Comparison of ENCODE assay signal across 1 cellular context in the genomic region with DNA sequence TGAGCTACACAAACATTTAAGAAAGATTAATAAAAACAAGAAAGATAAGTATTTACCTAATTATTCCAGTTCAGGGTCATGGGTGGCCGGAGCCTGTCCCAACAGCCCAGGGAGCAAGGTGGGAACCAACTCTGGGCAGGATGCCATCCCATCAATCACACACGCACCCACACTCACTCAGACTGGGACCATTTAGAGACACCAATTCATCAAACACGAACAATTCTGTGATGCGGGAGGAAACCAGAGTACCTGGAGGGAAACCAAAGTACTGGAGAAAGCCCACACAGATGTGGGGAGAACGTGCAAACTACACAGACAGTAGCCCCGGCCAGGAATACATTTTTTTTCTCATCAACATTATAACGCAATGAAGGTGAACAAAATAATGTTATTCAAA.
TF ChIP-seq lines count a peak whose summit lies in the region.

No MANE protein-coding gene starts in this region.

TF ChIP-seq in HEK293, 187 proteins besides CTCF, POLR2A, EP300 and RAD21 (continued from another document):
- TF ChIP-seq, protein P1, sequence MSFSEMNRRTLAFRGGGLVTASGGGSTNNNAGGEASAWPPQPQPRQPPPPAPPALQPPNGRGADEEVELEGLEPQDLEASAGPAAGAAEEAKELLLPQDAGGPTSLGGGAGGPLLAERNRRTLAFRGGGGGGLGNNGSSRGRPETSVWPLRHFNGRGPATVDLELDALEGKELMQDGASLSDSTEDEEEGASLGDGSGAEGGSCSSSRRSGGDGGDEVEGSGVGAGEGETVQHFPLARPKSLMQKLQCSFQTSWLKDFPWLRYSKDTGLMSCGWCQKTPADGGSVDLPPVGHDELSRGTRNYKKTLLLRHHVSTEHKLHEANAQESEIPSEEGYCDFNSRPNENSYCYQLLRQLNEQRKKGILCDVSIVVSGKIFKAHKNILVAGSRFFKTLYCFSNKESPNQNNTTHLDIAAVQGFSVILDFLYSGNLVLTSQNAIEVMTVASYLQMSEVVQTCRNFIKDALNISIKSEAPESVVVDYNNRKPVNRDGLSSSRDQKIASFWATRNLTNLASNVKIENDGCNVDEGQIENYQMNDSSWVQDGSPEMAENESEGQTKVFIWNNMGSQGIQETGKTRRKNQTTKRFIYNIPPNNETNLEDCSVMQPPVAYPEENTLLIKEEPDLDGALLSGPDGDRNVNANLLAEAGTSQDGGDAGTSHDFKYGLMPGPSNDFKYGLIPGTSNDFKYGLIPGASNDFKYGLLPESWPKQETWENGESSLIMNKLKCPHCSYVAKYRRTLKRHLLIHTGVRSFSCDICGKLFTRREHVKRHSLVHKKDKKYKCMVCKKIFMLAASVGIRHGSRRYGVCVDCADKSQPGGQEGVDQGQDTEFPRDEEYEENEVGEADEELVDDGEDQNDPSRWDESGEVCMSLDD (tag by site-specific recombination; IDR thresholded peaks at IDR 0.05): no peak
- no peak for TF ChIP-seq ZNF768 (tag by site-specific recombination; IDR thresholded peaks at IDR 0.05)
- no peak for TF ChIP-seq ZNF830 (tag by site-specific recombination; IDR thresholded peaks at IDR 0.05; ENCODE audit: low read depth)
- TF ChIP-seq ZNF174 (tag by site-specific recombination; IDR thresholded peaks at IDR 0.05): no peak
- no peak for TF ChIP-seq ZNF394 (tag by site-specific recombination; IDR thresholded peaks at IDR 0.05; ENCODE audit: borderline replicate concordance)
- TF ChIP-seq, protein P2, sequence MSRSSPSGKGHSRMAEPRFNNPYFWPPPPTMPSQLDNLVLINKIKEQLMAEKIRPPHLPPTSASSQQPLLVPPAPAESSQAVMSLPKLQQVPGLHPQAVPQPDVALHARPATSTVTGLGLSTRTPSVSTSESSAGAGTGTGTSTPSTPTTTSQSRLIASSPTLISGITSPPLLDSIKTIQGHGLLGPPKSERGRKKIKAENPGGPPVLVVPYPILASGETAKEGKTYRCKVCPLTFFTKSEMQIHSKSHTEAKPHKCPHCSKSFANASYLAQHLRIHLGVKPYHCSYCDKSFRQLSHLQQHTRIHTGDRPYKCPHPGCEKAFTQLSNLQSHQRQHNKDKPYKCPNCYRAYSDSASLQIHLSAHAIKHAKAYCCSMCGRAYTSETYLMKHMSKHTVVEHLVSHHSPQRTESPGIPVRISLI (tag by site-specific recombination; IDR thresholded peaks at IDR 0.05): no peak
- TF ChIP-seq ZNF133 (tag by site-specific recombination; IDR thresholded peaks at IDR 0.05): no peak
- no peak for TF ChIP-seq ZBTB20 (tag by site-specific recombination; IDR thresholded peaks at IDR 0.05)
- TF ChIP-seq, protein P3, sequence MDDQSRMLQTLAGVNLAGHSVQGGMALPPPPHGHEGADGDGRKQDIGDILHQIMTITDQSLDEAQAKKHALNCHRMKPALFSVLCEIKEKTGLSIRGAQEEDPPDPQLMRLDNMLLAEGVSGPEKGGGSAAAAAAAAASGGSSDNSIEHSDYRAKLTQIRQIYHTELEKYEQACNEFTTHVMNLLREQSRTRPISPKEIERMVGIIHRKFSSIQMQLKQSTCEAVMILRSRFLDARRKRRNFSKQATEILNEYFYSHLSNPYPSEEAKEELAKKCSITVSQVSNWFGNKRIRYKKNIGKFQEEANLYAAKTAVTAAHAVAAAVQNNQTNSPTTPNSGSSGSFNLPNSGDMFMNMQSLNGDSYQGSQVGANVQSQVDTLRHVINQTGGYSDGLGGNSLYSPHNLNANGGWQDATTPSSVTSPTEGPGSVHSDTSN (CRISPR knock-in tag; IDR thresholded peaks at IDR 0.05): no peak
- TF ChIP-seq ZNF664 (tag by site-specific recombination; IDR thresholded peaks at IDR 0.05): no peak
- no peak for TF ChIP-seq ZNF292 (tag by site-specific recombination; IDR thresholded peaks at IDR 0.05; ENCODE audit: borderline replicate concordance, low read depth)
- peak; percentile 83 for TF ChIP-seq ZFHX2 (tag by site-specific recombination; conservative IDR thresholded peaks at IDR 0.05)
- TF ChIP-seq, protein P4, sequence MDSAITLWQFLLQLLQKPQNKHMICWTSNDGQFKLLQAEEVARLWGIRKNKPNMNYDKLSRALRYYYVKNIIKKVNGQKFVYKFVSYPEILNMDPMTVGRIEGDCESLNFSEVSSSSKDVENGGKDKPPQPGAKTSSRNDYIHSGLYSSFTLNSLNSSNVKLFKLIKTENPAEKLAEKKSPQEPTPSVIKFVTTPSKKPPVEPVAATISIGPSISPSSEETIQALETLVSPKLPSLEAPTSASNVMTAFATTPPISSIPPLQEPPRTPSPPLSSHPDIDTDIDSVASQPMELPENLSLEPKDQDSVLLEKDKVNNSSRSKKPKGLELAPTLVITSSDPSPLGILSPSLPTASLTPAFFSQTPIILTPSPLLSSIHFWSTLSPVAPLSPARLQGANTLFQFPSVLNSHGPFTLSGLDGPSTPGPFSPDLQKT (IDR thresholded peaks at IDR 0.05; ENCODE audit: borderline replicate concordance, low read depth, low read length): no peak
- TF ChIP-seq EGR2 (tag by site-specific recombination; IDR thresholded peaks at IDR 0.05; ENCODE audit: low read depth): peak; percentile 84
- no peak for TF ChIP-seq ZNF707 (tag by site-specific recombination; IDR thresholded peaks at IDR 0.05)
